In the genomic region with DNA sequence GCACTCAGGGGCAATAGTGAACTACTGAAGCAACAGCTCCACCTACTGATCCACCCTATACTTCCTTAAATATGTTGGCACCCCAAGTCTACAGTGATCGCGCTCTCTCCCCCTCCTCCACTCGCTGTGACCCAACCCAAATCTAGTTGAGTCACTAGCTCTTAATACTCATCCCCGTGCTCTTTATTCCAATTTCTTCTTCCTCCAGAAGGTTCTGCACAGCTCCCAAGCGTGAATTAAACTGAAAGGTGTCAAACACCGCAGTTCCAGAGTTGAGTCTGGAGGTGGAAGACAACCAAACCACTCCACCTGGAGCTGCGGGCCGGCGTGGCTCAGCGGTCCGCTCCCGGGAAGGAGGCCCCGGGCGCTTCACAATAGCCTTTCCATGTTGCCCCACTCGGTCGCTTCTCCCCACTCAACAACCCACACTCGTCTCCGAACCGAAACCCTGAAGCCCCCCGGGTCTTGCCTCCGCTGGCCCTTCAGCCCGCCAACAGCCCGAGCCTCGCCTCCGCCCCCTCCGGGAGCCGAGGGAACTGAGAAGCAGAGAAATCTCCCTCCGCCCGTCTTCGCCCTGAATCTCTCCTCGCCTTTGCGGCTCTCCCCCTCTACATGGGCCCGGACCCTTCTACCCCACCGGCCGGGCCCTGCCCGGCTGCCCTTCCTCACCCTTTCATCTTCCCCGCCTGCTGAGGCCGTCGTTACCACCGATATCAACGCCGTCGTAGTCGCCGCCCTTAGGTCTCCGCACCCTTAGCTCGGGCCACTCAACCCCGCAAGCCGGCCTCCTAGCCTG, we compare ENCODE assay signal across 8 cellular contexts. TPM values are rescaled to one million over a fixed set of nuclear protein-coding genes. Genes with fewer than 3 reads are reported as not detected.
DNase-seq lines count a peak whose midpoint lies in the region; ATAC-seq and TF ChIP-seq lines count a peak whose summit lies in the region.

No MANE protein-coding gene starts in this region.

- ATAC-seq in GM19035 (IDR thresholded peaks at IDR 0.05; ENCODE audit: unreplicated experiment) = peak; percentile 52
- peak; percentile 61 for ATAC-seq in HG03432 (IDR thresholded peaks at IDR 0.05; ENCODE audit: unreplicated experiment)

- peak overlapping the region; percentile 62 for H3K4me3 ChIP-seq in kidney epithelial cell (ENCODE audit: low read depth, low read length)

- H3K27me3 ChIP-seq in kidney epithelial cell (ENCODE audit: control insufficient read depth, insufficient read depth, low read length) = no peaks in the 10 kb centered on the region

- TF ChIP-seq CTCF in kidney epithelial cell (IDR thresholded peaks at IDR 0.05; ENCODE audit: insufficient read depth, low read length, poor library complexity, severe bottlenecking) = peak; percentile 63

- DNase-seq in AG08396 (ENCODE audit: low spot score) = peak; percentile 78
- peak; percentile 74 for DNase-seq in NCI-H446 treated with DMSO at 0.1 percent for 48 hours (lab: John Stamatoyannopoulos, UW)
- DNase-seq in activated CD4-positive, CD25-positive, alpha-beta regulatory T cell treated with anti-CD3 and anti-CD28 coated beads, Interleukin-2, amount 50 U/mL, for 72 hours = peak; percentile 69
- DNase-seq in cerebellum (ENCODE audit: low spot score) = peak; percentile 66
- DNase-seq in kidney epithelial cell (ENCODE audit: low read depth) = peak; percentile 68
- peak; percentile 45 to 70 (median 50) for DNase-seq in stimulated activated CD4-positive, alpha-beta T cell treated with anti-CD3 and anti-CD28 coated beads, Interleukin-1b, Interleukin-23, amount 100 ng/mL, for 24 hours (ENCODE audit: low read depth in 4 of 4, low spot score in 1 of 4)

- H3K36me3 ChIP-seq in kidney epithelial cell (ENCODE audit: control insufficient read depth, insufficient read depth, low read length) = no peaks in the 10 kb centered on the region

RNA-seq across cellular contexts. Expression of gene NAA50, which starts 0.6 kb away (rescaled TPM):
- total RNA-seq in cerebellum (56.1 TPM), kidney epithelial cell (110 and 149 TPM in 2 replicates)

RNA-seq across cellular contexts. Expression of gene ATP6V1A, which starts 1.4 kb away (rescaled TPM):
- total RNA-seq in cerebellum (105 TPM), kidney epithelial cell (43.4 and 43.6 TPM in 2 replicates)

RNA-seq across cellular contexts. Expression of gene USF3, which starts 49.0 kb away (rescaled TPM):
- 19.1 TPM for total RNA-seq in cerebellum
- total RNA-seq in kidney epithelial cell = 11.3 and 12.9 TPM in 2 replicates

Comparison
In these comparisons a context has a peak if more than half of its experiments do, and no peak if none do; other contexts are left out.
1. Peak in every context shown above with its lines: DNase-seq, ATAC-seq and H3K4me3 ChIP-seq.